Comparison of ENCODE assay signal across 8 cellular contexts in the genomic region with DNA sequence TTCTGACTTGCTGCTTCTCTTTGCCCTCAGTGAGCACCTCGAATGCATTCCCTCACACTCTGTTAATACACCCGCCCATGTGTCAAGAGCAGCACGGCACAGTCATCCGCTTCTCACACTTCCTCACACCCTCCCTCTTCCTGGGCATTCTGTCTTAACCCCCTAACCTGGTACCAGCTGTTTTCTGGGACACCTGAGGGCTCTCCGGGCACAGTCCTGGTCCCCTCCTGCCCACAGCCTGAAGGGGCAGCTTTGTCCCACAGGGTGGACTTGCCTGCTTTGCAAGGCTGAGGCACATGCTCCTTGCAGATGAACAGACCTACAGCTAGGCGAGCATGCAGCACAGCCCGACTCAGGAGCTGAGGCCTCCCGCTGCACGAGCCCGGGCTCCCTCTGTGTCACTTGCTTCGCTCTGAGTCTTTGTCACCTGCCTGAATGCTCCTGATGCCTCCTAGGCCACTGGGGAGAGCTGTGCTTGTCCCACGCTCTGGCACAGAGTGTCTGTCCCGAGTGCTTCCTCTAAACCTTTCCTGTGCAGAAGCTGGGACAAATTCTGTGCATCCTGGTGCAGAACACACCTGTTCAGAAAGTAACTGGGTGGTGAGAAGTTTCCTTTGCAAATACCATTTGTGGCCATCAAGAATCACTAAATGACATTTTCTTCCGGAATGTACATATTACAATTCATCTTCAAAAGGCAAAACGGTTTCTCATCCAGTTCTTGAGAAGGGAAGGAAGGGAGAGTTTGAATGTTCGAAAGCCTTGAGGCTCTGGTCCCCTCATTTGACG. TPM values are rescaled to one million over a fixed set of nuclear protein-coding genes. Genes with fewer than 3 reads are reported as not detected.
DNase-seq lines count a peak whose midpoint lies in the region; ATAC-seq and TF ChIP-seq lines count a peak whose summit lies in the region.

No MANE protein-coding gene starts in this region.

- H3K4me3 Mint-ChIP-seq in chondrocyte (ENCODE audit: unreplicated experiment), result no peak overlapping the region
- peak overlapping the region; percentile 49 to 54 for H3K4me3 Mint-ChIP-seq in stimulated activated naive B cell treated with anti-CD40 and anti-IgM and Interleukin-4, amounts not matched to agents 10 μg/mL and 1 μg/mL and 100 μg/mL, for 72 hours

- no peak for TF ChIP-seq CTCF in chondrocyte (IDR thresholded peaks at IDR 0.05)

- H3K27me3 Mint-ChIP-seq in chondrocyte (ENCODE audit: low read depth), result no peaks in the 10 kb centered on the region
- H3K27me3 Mint-ChIP-seq in stimulated activated naive B cell treated with anti-CD40 and anti-IgM and Interleukin-4, amounts not matched to agents 10 μg/mL and 1 μg/mL and 100 μg/mL, for 72 hours, result peaks cover 0 to 4% of the 10 kb centered on the region in 2 donors

- DNase-seq in activated CD4-positive, CD25-positive, alpha-beta regulatory T cell (lab: John Stamatoyannopoulos, UW), result no peak
- DNase-seq in chondrocyte (ENCODE audit: low spot score), result peak; percentile 60
- DNase-seq in stimulated activated naive B cell treated with anti-CD40 and anti-IgM and Interleukin-4, amounts not matched to agents 10 μg/mL and 1 μg/mL and 100 μg/mL, for 72 hours, result no peak
- no peak for DNase-seq in NCI-H2107 treated with DMSO at 0.1 percent for 48 hours (lab: John Stamatoyannopoulos, UW; ENCODE audit: unreplicated experiment)
- no peak for DNase-seq in HuH-7 (ENCODE audit: low spot score)
- DNase-seq in HT-29 (ENCODE audit: low spot score), result no peak

- peaks cover 10% of the 10 kb centered on the region for H3K36me3 Mint-ChIP-seq in chondrocyte (ENCODE audit: low read depth)
- peaks cover 75 to 83% of the 10 kb centered on the region in 2 donors for H3K36me3 Mint-ChIP-seq in stimulated activated naive B cell treated with anti-CD40 and anti-IgM and Interleukin-4, amounts not matched to agents 10 μg/mL and 1 μg/mL and 100 μg/mL, for 72 hours

- H3K9me3 Mint-ChIP-seq in chondrocyte (ENCODE audit: low read depth), result peaks cover 13% of the 10 kb centered on the region
- peaks cover 11 to 13% of the 10 kb centered on the region in 2 donors for H3K9me3 Mint-ChIP-seq in stimulated activated naive B cell treated with anti-CD40 and anti-IgM and Interleukin-4, amounts not matched to agents 10 μg/mL and 1 μg/mL and 100 μg/mL, for 72 hours

- peak; percentile 15 to 21 for ATAC-seq in activated CD4-positive, CD25-positive, alpha-beta regulatory T cell treated with anti-CD3 and anti-CD28 coated beads, Interleukin-2, amount 50 U/mL, for 24 hours
- ATAC-seq in HG03378 (IDR thresholded peaks at IDR 0.05; ENCODE audit: unreplicated experiment), result peak; percentile 10
- peak; percentile 52 to 56 for ATAC-seq in stimulated activated naive B cell treated with anti-CD40 and anti-IgM and Interleukin-4, amounts not matched to agents 10 μg/mL and 1 μg/mL and 100 μg/mL, for 72 hours (replicated peaks)

- H3K4me1 Mint-ChIP-seq in chondrocyte (ENCODE audit: low read depth), result peaks cover 35% of the 10 kb centered on the region
- peaks cover 55 to 74% of the 10 kb centered on the region in 2 donors for H3K4me1 Mint-ChIP-seq in stimulated activated naive B cell treated with anti-CD40 and anti-IgM and Interleukin-4, amounts not matched to agents 10 μg/mL and 1 μg/mL and 100 μg/mL, for 72 hours

- H3K27ac Mint-ChIP-seq in chondrocyte (ENCODE audit: unreplicated experiment), result peak overlapping the region; percentile 58
- peak overlapping the region; percentile 96 for H3K27ac Mint-ChIP-seq in stimulated activated naive B cell treated with anti-CD40 and anti-IgM and Interleukin-4, amounts not matched to agents 10 μg/mL and 1 μg/mL and 100 μg/mL, for 72 hours

RNA-seq across cellular contexts. Expression of a gene that starts 47.8 kb away (rescaled TPM):
- total RNA-seq in chondrocyte, result 9.3 to 17.3 TPM (median 13.4 TPM) in 3 replicates
- total RNA-seq in HT-29 (2014; rRNA removed; shearing (Covaris generic)), result 3.0 and 5.4 TPM in 2 replicates
